ENCODE assay signal across 13 cellular contexts in the genomic region with DNA sequence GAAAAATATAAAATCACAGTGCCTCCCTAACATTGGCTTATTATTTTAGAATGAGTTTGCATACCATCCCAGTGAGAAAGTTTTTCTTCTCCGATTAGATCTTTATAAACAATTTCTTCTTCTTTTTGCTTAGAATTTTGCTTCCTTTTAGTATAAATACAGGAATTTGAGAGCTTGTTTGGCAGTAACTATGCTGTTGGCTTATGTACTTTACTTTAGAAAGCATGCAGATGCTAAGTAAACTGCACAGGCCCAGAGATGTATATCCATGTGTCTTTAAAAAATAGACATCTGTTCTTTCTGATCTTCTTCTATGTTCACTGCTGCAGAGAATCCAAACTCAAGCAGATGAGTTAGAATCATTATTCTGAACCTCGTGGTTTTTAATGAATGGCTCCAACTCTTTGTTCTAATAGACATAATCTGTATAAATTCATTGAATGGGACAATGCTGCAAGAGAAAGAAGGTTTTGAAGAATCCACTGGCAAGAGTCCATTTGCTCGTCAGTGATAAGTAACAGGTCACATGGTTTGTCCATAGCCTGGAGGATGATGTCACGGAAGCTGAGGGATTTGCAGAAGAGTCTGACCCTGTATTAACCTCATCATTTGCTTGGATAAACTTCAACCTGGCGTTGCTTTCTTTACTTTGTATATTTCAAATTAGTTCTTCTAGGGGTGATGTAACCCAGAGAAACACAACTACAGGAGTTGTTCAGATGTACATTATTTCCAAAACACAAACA.
DNase-seq lines count a peak whose midpoint lies in the region; ATAC-seq and TF ChIP-seq lines count a peak whose summit lies in the region.
"Had no signal": no experiment of that assay in that cellular context is flagged by ENCODE, and none has a peak within 500 bp of the region (broad histone marks: within the 10 kb centered on the region; RNA-seq: fewer than 3 reads in every experiment).

No MANE protein-coding gene starts in this region.

- no peaks in the 10 kb centered on the region for H3K9me3 Mint-ChIP-seq in mesothelial cell of epicardium
- H3K9me3 Mint-ChIP-seq in Caco-2 (ENCODE audit: unreplicated experiment): no peaks in the 10 kb centered on the region

- intact Hi-C loops in Caco-2 (cut with micrococcal nuclease; ENCODE audit: unreplicated experiment): no loop called here

- H3K27me3 Mint-ChIP-seq in mesothelial cell of epicardium (ENCODE audit: low read depth) (no peaks in the 10 kb centered on the region), Caco-2 (ENCODE audit: insufficient read depth, unreplicated experiment) (no peaks in the 10 kb centered on the region)
- H3K27me3 Mint-ChIP-seq: activated naive CD4-positive, alpha-beta T cell treated with anti-CD3 and anti-CD28 coated beads, Interleukin-2, amount 10 ng/mL, durations not matched to agents 7 days and 5 days; B cell had no signal

- H3K27me3 ChIP-seq in Caco-2 (replicated peaks; ENCODE audit: control insufficient read depth, insufficient read depth, low read length): no peaks in the 10 kb centered on the region

- CTCF ChIA-PET in Caco-2 (lab: Charles Lee): no interaction called here

- no peak overlapping the region for H3K4me3 Mint-ChIP-seq in mesothelial cell of epicardium
- no peak overlapping the region for H3K4me3 Mint-ChIP-seq in Caco-2 (ENCODE audit: unreplicated experiment)
- H3K4me3 Mint-ChIP-seq: activated naive CD4-positive, alpha-beta T cell treated with anti-CD3 and anti-CD28 coated beads, Interleukin-2, amount 10 ng/mL, durations not matched to agents 7 days and 5 days; B cell had no signal

- H3K4me1 Mint-ChIP-seq in mesothelial cell of epicardium (peaks cover 48% of the 10 kb centered on the region), Caco-2 (ENCODE audit: low read depth, unreplicated experiment) (no peaks in the 10 kb centered on the region)
- H3K4me1 Mint-ChIP-seq: activated naive CD4-positive, alpha-beta T cell treated with anti-CD3 and anti-CD28 coated beads, Interleukin-2, amount 10 ng/mL, durations not matched to agents 7 days and 5 days; B cell had no signal

- DNase-seq in Ammon's horn (ENCODE audit: low spot score): peak; percentile 54
- DNase-seq in OCI-M1 (lab: John Stamatoyannopoulos, UW): peak; percentile 20
- peak; percentile 28 for DNase-seq in fibroblast of gingiva (ENCODE audit: low read depth)
- no peak for DNase-seq in mesothelial cell of epicardium (ENCODE audit: low spot score in 2 of 2, unreplicated experiment in 2 of 2)
- DNase-seq in T-helper 9 cell: no peak
- no peak for DNase-seq in islet precursor cell
- no peak for DNase-seq in omental fat pad (ENCODE audit: low spot score)
- DNase-seq in Caco-2: no peak
- DNase-seq: activated naive CD4-positive, alpha-beta T cell treated with anti-CD3 and anti-CD28 coated beads, Interleukin-2, amount 10 ng/mL, durations not matched to agents 7 days and 5 days; DMS79 treated with DMSO at 0.1 percent for 48 hours; stimulated activated CD4-positive, alpha-beta T cell treated with anti-CD3 and anti-CD28 coated beads, Interleukin-15, amount 100 ng/mL, for 24 hours had no signal

- H3K36me3 Mint-ChIP-seq in mesothelial cell of epicardium: no peaks in the 10 kb centered on the region
- H3K36me3 Mint-ChIP-seq in Caco-2 (ENCODE audit: insufficient read depth, unreplicated experiment): no peaks in the 10 kb centered on the region
- H3K36me3 Mint-ChIP-seq: activated naive CD4-positive, alpha-beta T cell treated with anti-CD3 and anti-CD28 coated beads, Interleukin-2, amount 10 ng/mL, durations not matched to agents 7 days and 5 days had no signal

- no TSS peak for BruUV-seq in Caco-2 (replicated peaks; lab: Mats Ljungman, UMichigan)

- no peak for ATAC-seq in omental fat pad (ENCODE audit: low FRiP score)

- H3K4me1 ChIP-seq in Caco-2: no peaks in the 10 kb centered on the region
- H3K4me1 ChIP-seq: parathyroid adenoma had no signal

- no peaks in the 10 kb centered on the region for H3K9me3 ChIP-seq in Caco-2

- POLR2A ChIA-PET in Caco-2 (lab: Charles Lee): no interaction called here

- H3K36me3 ChIP-seq in Caco-2 (ENCODE audit: control insufficient read depth, insufficient read depth, low read length): no peaks in the 10 kb centered on the region

- H3K27ac Mint-ChIP-seq in mesothelial cell of epicardium (peak overlapping the region; percentile 84), Caco-2 (ENCODE audit: unreplicated experiment) (no peak overlapping the region)
- H3K27ac Mint-ChIP-seq: activated naive CD4-positive, alpha-beta T cell treated with anti-CD3 and anti-CD28 coated beads, Interleukin-2, amount 10 ng/mL, durations not matched to agents 7 days and 5 days; B cell had no signal

- no peak for TF ChIP-seq CTCF in mesothelial cell of epicardium (IDR thresholded peaks at IDR 0.05; ENCODE audit: unreplicated experiment)
- TF ChIP-seq CTCF in omental fat pad (IDR thresholded peaks at IDR 0.05): no peak
- no peak for TF ChIP-seq CTCF in Caco-2 (IDR thresholded peaks at IDR 0.05; ENCODE audit: insufficient read depth in 1 of 2, low read depth in 1 of 2, low read length in 1 of 2, severe bottlenecking in 1 of 2, unreplicated experiment in 1 of 2)

- no peak overlapping the region for H3K4me3 ChIP-seq in Caco-2 (ENCODE audit: low read depth, low read length)

Comparison
In these comparisons a context has a peak if more than half of its experiments do, and no peak if none do; other contexts are left out.
1. DNase-seq: peak in Ammon's horn (single experiment), OCI-M1 (single experiment) and fibroblast of gingiva (single experiment); none in mesothelial cell of epicardium (0 of 2), T-helper 9 cell (single experiment), islet precursor cell (single experiment), omental fat pad (single experiment) and Caco-2 (0 of 2).